ENCODE assay signal across 8 cellular contexts in genomic region chr6:89952696-89953095, GRCh38. TPM values are rescaled to one million over a fixed set of nuclear protein-coding genes. Genes with fewer than 3 reads are reported as not detected.
DNase-seq lines count a peak whose midpoint lies in the region; ATAC-seq and TF ChIP-seq lines count a peak whose summit lies in the region.

No MANE protein-coding gene starts in this region.

- in situ Hi-C loops in IMR-90 (cut with MboI; ENCODE audit: low sequenced_read_pairs) = no loop called here

- H4K20me1 ChIP-seq in IMR-90 (ENCODE audit: insufficient read depth, low read length) = no peaks in the 10 kb centered on the region

- no peak overlapping the region for H3K9ac ChIP-seq in IMR-90 (ENCODE audit: low read depth, low read length)

- no peak for TF ChIP-seq POLR2A in IMR-90 (IDR thresholded peaks at IDR 0.05; ENCODE audit: low read depth, low read length)

- no peak overlapping the region for H2AFZ ChIP-seq in IMR-90 (replicated peaks; ENCODE audit: low read length, poor library complexity)

- TF ChIP-seq CTCF in IMR-90 (conservative IDR thresholded peaks at IDR 0.05; ENCODE audit: low read depth, low read length) = no peak
- no peak for TF ChIP-seq CTCF in tibial artery (IDR thresholded peaks at IDR 0.05)

- no peak overlapping the region for H4K91ac ChIP-seq in IMR-90 (ENCODE audit: insufficient read depth, low read depth, low read length)

- H2BK20ac ChIP-seq in IMR-90 (ENCODE audit: low read depth, low read length) = no peak overlapping the region

- intact Hi-C loops in IMR-90 (cut with micrococcal nuclease) = no loop called here
- intact Hi-C loops in tibial artery (cut with DNase I; ENCODE audit: low total_unique reads) = no loop called here

- H2AK5ac ChIP-seq in IMR-90 (ENCODE audit: low read depth, low read length) = no peak overlapping the region

- DNase-seq in IMR-90 (peak; percentile 75), UCSD-AML1 (lab: John Stamatoyannopoulos, UW; ENCODE audit: unreplicated experiment) (peak; percentile 17), tibial artery (no peak), NCI-H1092 (lab: John Stamatoyannopoulos, UW) (no peak), NCI-H2029 (lab: John Stamatoyannopoulos, UW) (no peak)
- peak; percentile 28 to 60 for DNase-seq in central memory CD8-positive, alpha-beta T cell (ENCODE audit: low spot score in 2 of 2)
- peak; percentile 39 to 53 for DNase-seq in stimulated activated CD8-positive, alpha-beta memory T cell treated with anti-CD3 and anti-CD28 coated beads, Interleukin-7, amount 100 ng/mL, for 4 hours (ENCODE audit: low read depth in 2 of 2)

- H3K23ac ChIP-seq in IMR-90 (ENCODE audit: low read depth, low read length) = no peak overlapping the region

- H3K27ac ChIP-seq in IMR-90 (ENCODE audit: insufficient read depth, low read length) (no peak overlapping the region), tibial artery (no peak overlapping the region)

- H3K79me1 ChIP-seq in IMR-90 (ENCODE audit: low read depth in 1 of 2, low read length in 2 of 2) = no peaks in the 10 kb centered on the region

- ATAC-seq in IMR-90 (ENCODE audit: low read depth) (no peak), HG02642 (IDR thresholded peaks at IDR 0.05; ENCODE audit: poor library complexity, unreplicated experiment) (no peak)
- peak; percentile 98 for ATAC-seq in central memory CD8-positive, alpha-beta T cell (replicated peaks; ENCODE audit: extremely low read depth, poor library complexity, severe bottlenecking)

- H3K4me1 Mint-ChIP-seq in central memory CD8-positive, alpha-beta T cell = peaks cover 56% of the 10 kb centered on the region

- no peak overlapping the region for H4K5ac ChIP-seq in IMR-90 (ENCODE audit: low read depth, low read length)

- no peak overlapping the region for H2BK120ac ChIP-seq in IMR-90 (ENCODE audit: low read depth, low read length)

- H3K18ac ChIP-seq in IMR-90 (ENCODE audit: low read depth, low read length) = no peak overlapping the region

- H3K9me3 Mint-ChIP-seq in central memory CD8-positive, alpha-beta T cell = no peaks in the 10 kb centered on the region

- H3K4me3 Mint-ChIP-seq in central memory CD8-positive, alpha-beta T cell = peak overlapping the region; percentile 61

- POLR2A ChIA-PET in IMR-90 (lab: Charles Lee; ENCODE audit: unreplicated experiment) = no interaction called here

- no peaks in the 10 kb centered on the region; the same call in 1 of the 2 replicates for H3K9me1 ChIP-seq in IMR-90 (ENCODE audit: insufficient read depth, low read length)

- H3K4me1 ChIP-seq in IMR-90 (ENCODE audit: control insufficient read depth, insufficient read depth, low read length) (peaks cover 1% of the 10 kb centered on the region; the same call in 1 of the 2 replicates), tibial artery (no peaks in the 10 kb centered on the region)

- no CpG with 5 or more reads among the region's 4 CpGs for WGBS in IMR-90 (ENCODE audit: extremely low coverage in 2 of 2, insufficient read length in 1 of 2), 2 experiments

- H2AK9ac ChIP-seq in IMR-90 (replicated peaks; ENCODE audit: low read depth, low read length, poor library complexity) = no peak overlapping the region

- no peak overlapping the region for H3K4me2 ChIP-seq in IMR-90 (ENCODE audit: low read depth, low read length)

- no peak overlapping the region for H3K4ac ChIP-seq in IMR-90 (ENCODE audit: low read depth, low read length)

- H3K27me3 ChIP-seq in IMR-90 (ENCODE audit: control insufficient read depth, insufficient read depth, low read length) = no peaks in the 10 kb centered on the region
- no peaks in the 10 kb centered on the region for H3K27me3 ChIP-seq in tibial artery

- H3K9me3 ChIP-seq in IMR-90 (ENCODE audit: control insufficient read depth, insufficient read depth, low read length) = no peaks in the 10 kb centered on the region
- no peaks in the 10 kb centered on the region for H3K9me3 ChIP-seq in tibial artery

- no TSS peak for BruUV-seq in IMR-90 (replicated peaks; lab: Mats Ljungman, UMichigan)

- H3K4me3 ChIP-seq in IMR-90 (ENCODE audit: insufficient read depth, low read depth, low read length) (no peak overlapping the region), tibial artery (no peak overlapping the region)

- H3K36me3 ChIP-seq in IMR-90 (ENCODE audit: control insufficient read depth, insufficient read depth, low read length) (no peaks in the 10 kb centered on the region), tibial artery (peaks cover 0 to 23% (median 11%) of the 10 kb centered on the region in 3 donors)

- H2BK5ac ChIP-seq in IMR-90 (ENCODE audit: low read depth, low read length, poor library complexity, severe bottlenecking) = no peak overlapping the region

- peak overlapping the region; percentile 74 for H3K27ac Mint-ChIP-seq in central memory CD8-positive, alpha-beta T cell (ENCODE audit: low read depth)

- no peak overlapping the region for H3K56ac ChIP-seq in IMR-90 (ENCODE audit: extremely low read depth, insufficient read depth, low read length)

- TF ChIP-seq RAD21 in IMR-90 (IDR thresholded peaks at IDR 0.05; ENCODE audit: low read length) = no peak

- H3K27me3 Mint-ChIP-seq in central memory CD8-positive, alpha-beta T cell = no peaks in the 10 kb centered on the region

- H3K36me3 Mint-ChIP-seq in central memory CD8-positive, alpha-beta T cell (ENCODE audit: insufficient read depth) = peaks cover 10% of the 10 kb centered on the region

- dilution Hi-C loops in IMR-90 (cut with HindIII; ENCODE audit: low sequenced_read_pairs, unreplicated experiment) = no loop called here

- CTCF ChIA-PET in IMR-90 (lab: Yijun Ruan, JAX) = no interaction called here

- no peak overlapping the region for H3K14ac ChIP-seq in IMR-90 (replicated peaks; ENCODE audit: low read depth, low read length)

- no peak overlapping the region for H2BK15ac ChIP-seq in IMR-90 (ENCODE audit: low read depth, low read length)

- H4K8ac ChIP-seq in IMR-90 (ENCODE audit: low read depth in 2 of 2, low read length in 2 of 2) = no peak overlapping the region

TF ChIP-seq in IMR-90, 13 proteins besides CTCF, POLR2A, EP300 and RAD21:
- TF ChIP-seq CEBPB (IDR thresholded peaks at IDR 0.05; ENCODE audit: low read depth, low read length) (0 out of 2 replicates have a peak, but pooled peaks have one; percentile 0), RFX5 (IDR thresholded peaks at IDR 0.05; ENCODE audit: low read depth, low read length) (no peak)

RNA-seq across cellular contexts. Expression of gene GJA10, which starts 58.4 kb away (rescaled TPM):
- total RNA-seq in IMR-90 (2012; rRNA removed) = not detected in 2 replicates
- polyA plus RNA-seq in IMR-90 (2012; rRNA removed) = not detected in 2 replicates
- polyA plus RNA-seq in IMR-90 (2012; cell fraction: cytosol; rRNA removed) = not detected in 2 replicates
- not detected in 2 replicates for polyA plus RNA-seq in IMR-90 (2012; cell fraction: nucleus; rRNA removed; ENCODE audit: low replicate concordance)

Comparison
In these comparisons a context has a peak if more than half of its experiments do, and no peak if none do; other contexts are left out.
1. DNase-seq: peak in IMR-90 (single experiment), UCSD-AML1 (single experiment), central memory CD8-positive, alpha-beta T cell (2 of 2) and stimulated activated CD8-positive, alpha-beta memory T cell treated with anti-CD3 and anti-CD28 coated beads, Interleukin-7, amount 100 ng/mL, for 4 hours (2 of 2); none in tibial artery (0 of 2), NCI-H1092 (single experiment) and NCI-H2029 (single experiment).